Comparison of ENCODE assay signal across 11 cellular contexts in genomic region chr4:1795304-1796195, GRCh38. TPM values are rescaled to one million over a fixed set of nuclear protein-coding genes. Genes with fewer than 3 reads are reported as not detected.
A peak's percentile ranks its signal among the peaks of the same experiment; 100 is the strongest.
DNase-seq lines count a peak whose midpoint lies in the region; ATAC-seq and TF ChIP-seq lines count a peak whose summit lies in the region.
"Had no signal": no experiment of that assay in that cellular context is flagged by ENCODE, and none has a peak within 500 bp of the region (broad histone marks: within the 10 kb centered on the region; RNA-seq: fewer than 3 reads in every experiment).

No MANE protein-coding gene starts in this region.

- TF ChIP-seq CTCF in HEK293 (tag by site-specific recombination; IDR thresholded peaks at IDR 0.05), result no peak
- no peak for TF ChIP-seq CTCF in WERI-Rb-1 (IDR thresholded peaks at IDR 0.05; ENCODE audit: low read depth, low read length)
- no peak for TF ChIP-seq CTCF in kidney epithelial cell (IDR thresholded peaks at IDR 0.05; ENCODE audit: insufficient read depth, low read length, poor library complexity, severe bottlenecking)

- no peak overlapping the region for H3K27ac Mint-ChIP-seq in activated T-cell treated with anti-CD3 and anti-CD28 coated beads, Interleukin-2, amount 50 U/mL, for 72 hours

- no peaks in the 10 kb centered on the region for H3K9me3 Mint-ChIP-seq in activated T-cell treated with anti-CD3 and anti-CD28 coated beads, Interleukin-2, amount 50 U/mL, for 72 hours

- H3K36me3 Mint-ChIP-seq in activated T-cell treated with anti-CD3 and anti-CD28 coated beads, Interleukin-2, amount 50 U/mL, for 72 hours (ENCODE audit: insufficient read depth in 2 of 2), result no peaks in the 10 kb centered on the region

- H3K36me3 ChIP-seq in HEK293 (ENCODE audit: control insufficient read depth in 2 of 2, insufficient read depth in 1 of 2, low read length in 2 of 2) (peaks cover 0 to 36% of the 10 kb centered on the region in 2 experiments; a peak in 1 of 3 replicates), WERI-Rb-1 (peaks cover 11% of the 10 kb centered on the region), kidney epithelial cell (ENCODE audit: control insufficient read depth, insufficient read depth, low read length) (no peaks in the 10 kb centered on the region)
- H3K36me3 ChIP-seq: MG63 had no signal

- CTCF ChIA-PET in HEK293 (lab: Yijun Ruan, JAX), result interaction anchor here (0.6 to 1.9 kb wide), 8 partner anchors 13 to 104 kb away, joined by 3 to 14 read pairs (median 4); no protein-coding TSS in a partner anchor

- H3K4me3 Mint-ChIP-seq in activated T-cell treated with anti-CD3 and anti-CD28 coated beads, Interleukin-2, amount 50 U/mL, for 72 hours, result peak overlapping the region in 1 of 2 donors; percentile 10

- H3K27me3 Mint-ChIP-seq in activated T-cell treated with anti-CD3 and anti-CD28 coated beads, Interleukin-2, amount 50 U/mL, for 72 hours (ENCODE audit: low read depth), result peaks cover 11% of the 10 kb centered on the region

- H3K4me1 Mint-ChIP-seq in activated T-cell treated with anti-CD3 and anti-CD28 coated beads, Interleukin-2, amount 50 U/mL, for 72 hours (ENCODE audit: low read depth), result no peaks in the 10 kb centered on the region

- H3K9me3 ChIP-seq in HEK293 (ENCODE audit: control insufficient read depth, insufficient read depth, low read depth, low read length) (no peaks in the 10 kb centered on the region), WERI-Rb-1 (ENCODE audit: severe bottlenecking) (no peaks in the 10 kb centered on the region)
- H3K9me3 ChIP-seq: MG63 had no signal

- DNase-seq in WERI-Rb-1, result peak; percentile 42
- DNase-seq in kidney epithelial cell (ENCODE audit: low read depth), result no peak
- DNase-seq in skeletal muscle cell (ENCODE audit: low read depth), result no peak
- DNase-seq in activated T-cell treated with anti-CD3 and anti-CD28 coated beads, Interleukin-2, amount 50 U/mL, for 72 hours, result no peak
- no peak for DNase-seq in central memory CD4-positive, alpha-beta T cell
- no peak for DNase-seq in medulla oblongata (ENCODE audit: extremely low spot score)
- DNase-seq in NCI-H1694 (lab: John Stamatoyannopoulos, UW), result no peak
- DNase-seq: dermis blood vessel endothelial cell, GF-D8, MG63 had no signal

- H3K27ac ChIP-seq in HEK293 (ENCODE audit: extremely low read depth, low read depth, low read length) (no peak overlapping the region), WERI-Rb-1 (no peak overlapping the region; the same call in 1 of the 2 replicates)

- POLR2A ChIA-PET in HEK293 (lab: Yijun Ruan, JAX), result interaction anchor here (0.6 to 4.6 kb wide), 7 partner anchors 11 to 74 kb away, joined by 3 to 25 read pairs (median 5); partner anchors contain the start of genes TACC3 and TMEM129

- ATAC-seq in activated T-cell treated with anti-CD3 and anti-CD28 coated beads, Interleukin-2, amount 50 U/mL, for 72 hours (replicated peaks in 1 of 2), result no peak

- no peaks in the 10 kb centered on the region for H3K4me1 ChIP-seq in HEK293 (ENCODE audit: control insufficient read depth, insufficient read depth, low read length)

- H3K4me3 ChIP-seq in HEK293 (ENCODE audit: low read depth, low read length), result peak overlapping the region; percentile 63
- H3K4me3 ChIP-seq in WERI-Rb-1 (ENCODE audit: low read depth, low read length), result peak overlapping the region; percentile 60
- peak overlapping the region; percentile 17 for H3K4me3 ChIP-seq in kidney epithelial cell (ENCODE audit: low read depth, low read length)
- peak overlapping the region; percentile 13 for H3K4me3 ChIP-seq in skeletal muscle cell (ENCODE audit: low read depth, low read length)
- H3K4me3 ChIP-seq: MG63 had no signal

- H3K27me3 ChIP-seq in WERI-Rb-1 (ENCODE audit: insufficient read depth, low read depth, severe bottlenecking) (peaks cover 3% of the 10 kb centered on the region), kidney epithelial cell (ENCODE audit: control insufficient read depth, insufficient read depth, low read length) (peaks cover 70% of the 10 kb centered on the region)

TF ChIP-seq in HEK293, 187 proteins besides CTCF, POLR2A, EP300 and RAD21:
- TF ChIP-seq ZNF423 (tag by site-specific recombination; IDR thresholded peaks at IDR 0.05) (peak; percentile 56), ZSCAN30 (tag by site-specific recombination; IDR thresholded peaks at IDR 0.05) (no peak), ZXDB (tag by site-specific recombination; IDR thresholded peaks at IDR 0.05) (no peak), AEBP2 (tag by site-specific recombination; IDR thresholded peaks at IDR 0.05; ENCODE audit: borderline replicate concordance) (no peak), KLF8 (tag by site-specific recombination; IDR thresholded peaks at IDR 0.05) (no peak), GLIS2 (tag by site-specific recombination; IDR thresholded peaks at IDR 0.05) (peak; percentile 64; the same call in 1 of the 2 replicates), ZNF473 (tag by site-specific recombination; IDR thresholded peaks at IDR 0.05) (no peak), BCL11B (tag by site-specific recombination; IDR thresholded peaks at IDR 0.05; ENCODE audit: low read depth) (peak; percentile 64; the same call in 1 of the 2 replicates), ZFHX2 (tag by site-specific recombination; conservative IDR thresholded peaks at IDR 0.05) (peak; percentile 45), KLF1 (tag by site-specific recombination; IDR thresholded peaks at IDR 0.05) (peak; percentile 74), GLIS1 (tag by site-specific recombination; IDR thresholded peaks at IDR 0.05) (peak; percentile 85), ZNF19 (tag by site-specific recombination; IDR thresholded peaks at IDR 0.05; ENCODE audit: low read depth) (no peak), ZNF391 (tag by site-specific recombination; IDR thresholded peaks at IDR 0.05; ENCODE audit: borderline replicate concordance, low read depth) (no peak), OSR2 (tag by site-specific recombination; IDR thresholded peaks at IDR 0.05) (no peak), ZNF704 (tag by site-specific recombination; IDR thresholded peaks at IDR 0.05) (no peak)

RNA-seq across cellular contexts. Expression of gene FGFR3, which starts 2.5 kb away (rescaled TPM):
- 2.1 and 3.2 TPM in 2 replicates for total RNA-seq in kidney epithelial cell
- under 1 TPM in 1 of 2 donors, not detected in 1; 0.36 TPM for total RNA-seq in activated T-cell treated with anti-CD3 and anti-CD28 coated beads, Interleukin-2, amount 50 U/mL, for 72 hours

Comparison
In these comparisons a context has a peak if more than half of its experiments do, and no peak if none do; other contexts are left out.
1. H3K4me3 ChIP-seq: peak in every context shown above with its lines; median percentile 63 in HEK293; 60 in WERI-Rb-1; 17 in kidney epithelial cell; 13 in skeletal muscle cell.